Comparison of ENCODE assay signal across 14 cellular contexts in genomic region chr19:46385636-46386035, GRCh38. TPM values are rescaled to one million over a fixed set of nuclear protein-coding genes. Genes with fewer than 3 reads are reported as not detected.
DNase-seq lines count a peak whose midpoint lies in the region; ATAC-seq and TF ChIP-seq lines count a peak whose summit lies in the region.
"Had no signal": no experiment of that assay in that cellular context is flagged by ENCODE, and none has a peak within 500 bp of the region (broad histone marks: within the 10 kb centered on the region; RNA-seq: fewer than 3 reads in every experiment).

No MANE protein-coding gene starts in this region.

- H3K27ac ChIP-seq in right cardiac atrium (ENCODE audit: low read length): no peak overlapping the region
- H3K27ac ChIP-seq in lower lobe of right lung: no peak overlapping the region

- TF ChIP-seq CTCF in WTC11 (IDR thresholded peaks at IDR 0.05) (no peak), lower lobe of right lung (IDR thresholded peaks at IDR 0.05) (no peak)

- POLR2A ChIA-PET in WTC11 (lab: Charles Lee): no interaction called here

- CTCF ChIA-PET in WTC11 (lab: Charles Lee): interaction anchor here (1.2 to 1.5 kb wide), 4 partner anchors 9 to 130 kb away, joined by 3 to 5 read pairs (median 4); no protein-coding TSS in a partner anchor

- intact Hi-C loops in right cardiac atrium (cut with DNase I) (no loop called here), left ventricle myocardium superior (cut with micrococcal nuclease) (no loop called here), lower lobe of right lung (cut with DNase I) (no loop called here)

- H3K4me1 Mint-ChIP-seq in WTC11: no peaks in the 10 kb centered on the region
- H3K4me1 Mint-ChIP-seq in activated T-cell treated with anti-CD3 and anti-CD28 coated beads, Interleukin-2, amount 50 U/mL, for 72 hours (ENCODE audit: low read depth): no peaks in the 10 kb centered on the region
- H3K4me1 Mint-ChIP-seq in activated T-cell treated with anti-CD3 and anti-CD28 coated beads, Interleukin-2, amount 50 U/mL, for 24 hours (ENCODE audit: low read depth): no peaks in the 10 kb centered on the region

- H3K9me3 ChIP-seq in right cardiac atrium (ENCODE audit: control insufficient read depth, low read length) (no peaks in the 10 kb centered on the region), lower lobe of right lung (no peaks in the 10 kb centered on the region)
- H3K9me3 ChIP-seq: BE2C had no signal

- H3K4me3 Mint-ChIP-seq in WTC11: no peak overlapping the region
- H3K4me3 Mint-ChIP-seq in activated T-cell treated with anti-CD3 and anti-CD28 coated beads, Interleukin-2, amount 50 U/mL, for 72 hours: no peak overlapping the region
- no peak overlapping the region for H3K4me3 Mint-ChIP-seq in activated T-cell treated with anti-CD3 and anti-CD28 coated beads, Interleukin-2, amount 50 U/mL, for 24 hours
- H3K4me3 Mint-ChIP-seq: CD8-positive, alpha-beta T cell had no signal

- ATAC-seq in right cardiac atrium (no peak), left ventricle myocardium superior (no peak), WTC11 (no peak), lower lobe of right lung (no peak)
- no peak for ATAC-seq in activated T-cell treated with anti-CD3 and anti-CD28 coated beads, Interleukin-2, amount 50 U/mL, for 72 hours (replicated peaks in 1 of 2)
- ATAC-seq: CD8-positive, alpha-beta T cell had no signal

- H3K27ac Mint-ChIP-seq in WTC11: 0 out of 2 replicates have a peak overlapping the region, but pooled peaks have one; percentile 70
- no peak overlapping the region for H3K27ac Mint-ChIP-seq in activated T-cell treated with anti-CD3 and anti-CD28 coated beads, Interleukin-2, amount 50 U/mL, for 72 hours
- no peak overlapping the region for H3K27ac Mint-ChIP-seq in activated T-cell treated with anti-CD3 and anti-CD28 coated beads, Interleukin-2, amount 50 U/mL, for 24 hours
- H3K27ac Mint-ChIP-seq: CD8-positive, alpha-beta T cell had no signal

- 90% methylated on average over 11 of the region's 11 CpGs for WGBS in right cardiac atrium

- H3K27me3 Mint-ChIP-seq in WTC11 (ENCODE audit: low read depth): no peaks in the 10 kb centered on the region
- H3K27me3 Mint-ChIP-seq in activated T-cell treated with anti-CD3 and anti-CD28 coated beads, Interleukin-2, amount 50 U/mL, for 72 hours (ENCODE audit: low read depth): no peaks in the 10 kb centered on the region
- H3K27me3 Mint-ChIP-seq in activated T-cell treated with anti-CD3 and anti-CD28 coated beads, Interleukin-2, amount 50 U/mL, for 24 hours: no peaks in the 10 kb centered on the region

- H3K4me3 ChIP-seq in right cardiac atrium (ENCODE audit: low read length): no peak overlapping the region
- no peak overlapping the region for H3K4me3 ChIP-seq in lower lobe of right lung

- H3K4me1 ChIP-seq in right cardiac atrium (ENCODE audit: control insufficient read depth, insufficient read depth, low read length) (no peaks in the 10 kb centered on the region), lower lobe of right lung (no peaks in the 10 kb centered on the region)
- H3K4me1 ChIP-seq: BE2C had no signal

- peak in 2 of 3 donors; percentile 10 to 42 for DNase-seq in right cardiac atrium
- no peak for DNase-seq in left ventricle myocardium superior
- no peak for DNase-seq in WTC11 (ENCODE audit: low spot score)
- peak; percentile 30 for DNase-seq in lower lobe of right lung
- DNase-seq in GM03348 (ENCODE audit: low spot score): no peak
- no peak for DNase-seq in activated T-cell treated with anti-CD3 and anti-CD28 coated beads, Interleukin-2, amount 50 U/mL, for 72 hours
- no peak for DNase-seq in activated T-cell treated with anti-CD3 and anti-CD28 coated beads, Interleukin-2, amount 50 U/mL, for 24 hours
- DNase-seq: BE2C, GF-D8, KBM-7, NCI-H1105, NCI-H1694 treated with DMSO at 0.1 percent for 48 hours, NCI-H69 had no signal

- peaks cover 66% of the 10 kb centered on the region for H3K36me3 Mint-ChIP-seq in WTC11
- peaks cover 14 to 31% of the 10 kb centered on the region in 2 donors for H3K36me3 Mint-ChIP-seq in activated T-cell treated with anti-CD3 and anti-CD28 coated beads, Interleukin-2, amount 50 U/mL, for 72 hours (ENCODE audit: insufficient read depth in 2 of 2)
- H3K36me3 Mint-ChIP-seq in activated T-cell treated with anti-CD3 and anti-CD28 coated beads, Interleukin-2, amount 50 U/mL, for 24 hours (ENCODE audit: low read depth): peaks cover 95% of the 10 kb centered on the region

- H3K27me3 ChIP-seq in right cardiac atrium (ENCODE audit: control insufficient read depth, insufficient read depth) (no peaks in the 10 kb centered on the region), lower lobe of right lung (ENCODE audit: low read depth) (no peaks in the 10 kb centered on the region)
- H3K27me3 ChIP-seq: BE2C had no signal

- no peaks in the 10 kb centered on the region for H3K9me3 Mint-ChIP-seq in WTC11
- H3K9me3 Mint-ChIP-seq in activated T-cell treated with anti-CD3 and anti-CD28 coated beads, Interleukin-2, amount 50 U/mL, for 72 hours: no peaks in the 10 kb centered on the region
- H3K9me3 Mint-ChIP-seq in activated T-cell treated with anti-CD3 and anti-CD28 coated beads, Interleukin-2, amount 50 U/mL, for 24 hours: no peaks in the 10 kb centered on the region
- H3K9me3 Mint-ChIP-seq: CD8-positive, alpha-beta T cell had no signal

- peaks cover 93% of the 10 kb centered on the region for H3K36me3 ChIP-seq in lower lobe of right lung

TF ChIP-seq in WTC11, 78 proteins besides CTCF, POLR2A, EP300 and RAD21 (continues in another document):
- no peak for TF ChIP-seq ERG (CRISPR knock-in tag; IDR thresholded peaks at IDR 0.05)
- no peak for TF ChIP-seq GRHL2 (CRISPR knock-in tag; IDR thresholded peaks at IDR 0.05; ENCODE audit: insufficient replicate concordance, severe bottlenecking)
- TF ChIP-seq ZBTB43 (CRISPR knock-in tag; IDR thresholded peaks at IDR 0.05): no peak
- TF ChIP-seq ZNF512 (CRISPR knock-in tag; IDR thresholded peaks at IDR 0.05; ENCODE audit: borderline replicate concordance): no peak
- TF ChIP-seq ATF3 (CRISPR knock-in tag; conservative IDR thresholded peaks at IDR 0.05): no peak
- TF ChIP-seq CREB1 (CRISPR knock-in tag; IDR thresholded peaks at IDR 0.05): no peak
- no peak for TF ChIP-seq FOXK1 (CRISPR knock-in tag; IDR thresholded peaks at IDR 0.05)
- no peak for TF ChIP-seq JUN (CRISPR knock-in tag; IDR thresholded peaks at IDR 0.05)
- TF ChIP-seq NFATC4 (CRISPR knock-in tag; IDR thresholded peaks at IDR 0.05): no peak
- TF ChIP-seq NFE2L1 (CRISPR knock-in tag; IDR thresholded peaks at IDR 0.05): no peak
- no peak for TF ChIP-seq MAX (CRISPR knock-in tag; IDR thresholded peaks at IDR 0.05)

RNA-seq across cellular contexts. Expression of gene CCDC8, which starts 27.7 kb away (rescaled TPM):
- total RNA-seq in right cardiac atrium (10 to 100 TPM; 47.0 to 54.6 (median 49.9) TPM), left ventricle myocardium superior (33.5 TPM), WTC11 (2021) (25.2 to 27.2 TPM (median 25.7 TPM) in 3 replicates), lower lobe of right lung (9.1 TPM)
- polyA plus RNA-seq in right cardiac atrium: 28.8 TPM
- not detected for total RNA-seq in activated T-cell treated with anti-CD3 and anti-CD28 coated beads, Interleukin-2, amount 50 U/mL, for 72 hours
- total RNA-seq: CD8-positive, alpha-beta T cell had no signal

RNA-seq across cellular contexts. Expression of gene PPP5C, which starts 38.7 kb away (rescaled TPM):
- 10 to 100 TPM; 62.4 to 74.1 (median 64.7) TPM for total RNA-seq in right cardiac atrium
- 62.7 TPM for polyA plus RNA-seq in right cardiac atrium
- 72.5 TPM for total RNA-seq in left ventricle myocardium superior
- 98.9 to 107 TPM (median 103 TPM) in 3 replicates for total RNA-seq in WTC11 (2021)
- 48.9 TPM for total RNA-seq in lower lobe of right lung
- 10 to 100 TPM; 56.6 to 73.7 TPM for total RNA-seq in activated T-cell treated with anti-CD3 and anti-CD28 coated beads, Interleukin-2, amount 50 U/mL, for 72 hours

RNA-seq across cellular contexts. Expression of gene PNMA8C, which starts 43.1 kb away (rescaled TPM):
- total RNA-seq in right cardiac atrium (under 1 TPM; 0.23 to 0.31 (median 0.26) TPM), left ventricle myocardium superior (0.07 TPM), WTC11 (2021) (1.2 to 2.0 TPM (median 2.0 TPM) in 3 replicates), lower lobe of right lung (0.18 TPM)
- polyA plus RNA-seq in right cardiac atrium: 0.05 TPM
- not detected for total RNA-seq in activated T-cell treated with anti-CD3 and anti-CD28 coated beads, Interleukin-2, amount 50 U/mL, for 72 hours

Comparison
In these comparisons a context has a peak if more than half of its experiments do, and no peak if none do; other contexts are left out.
1. DNase-seq: peak in right cardiac atrium (2 of 3) and lower lobe of right lung (single experiment); none in left ventricle myocardium superior (single experiment), WTC11 (single experiment), GM03348 (single experiment), activated T-cell treated with anti-CD3 and anti-CD28 coated beads, Interleukin-2, amount 50 U/mL, for 72 hours (0 of 2) and activated T-cell treated with anti-CD3 and anti-CD28 coated beads, Interleukin-2, amount 50 U/mL, for 24 hours (single experiment).
2. RNA of gene CCDC8, which starts 27.7 kb away (total RNA-seq): 47.0 to 54.6 TPM in right cardiac atrium, 33.5 TPM in left ventricle myocardium superior (single experiment), 25.2 to 27.2 TPM in WTC11 and 9.1 TPM in lower lobe of right lung (single experiment); not detected in activated T-cell treated with anti-CD3 and anti-CD28 coated beads, Interleukin-2, amount 50 U/mL, for 72 hours; every median in the first group is over 10 times any median in the second.